In the genomic region with DNA sequence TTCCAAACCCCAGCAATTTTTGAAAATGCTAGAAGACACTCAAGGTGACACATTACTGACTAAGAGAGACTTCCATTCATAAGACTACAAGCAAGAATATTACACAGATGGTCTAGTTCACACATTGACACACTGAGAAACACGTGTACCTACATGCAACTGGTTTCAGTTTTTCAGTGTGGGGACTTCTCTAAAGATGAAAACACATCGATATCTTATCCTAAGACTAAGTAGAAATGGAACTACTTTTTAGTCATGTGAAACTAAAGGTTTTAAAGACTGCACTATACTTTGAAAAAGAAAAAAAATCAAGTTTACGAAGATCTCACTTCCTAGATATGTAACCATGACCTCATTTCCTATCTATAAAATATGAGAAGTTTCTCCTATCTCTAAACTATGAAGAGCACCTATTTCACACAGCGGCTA, we compare ENCODE assay signal across 8 cellular contexts. TPM values are rescaled to one million over a fixed set of nuclear protein-coding genes. Genes with fewer than 3 reads are reported as not detected.
DNase-seq lines count a peak whose midpoint lies in the region; ATAC-seq, FAIRE-seq and TF ChIP-seq lines count a peak whose summit lies in the region.
"Not testable (repeated sequence)": the region's sequence is repeated elsewhere in the genome, so short reads cannot be mapped to it uniquely, and the experiment has no call there.

No MANE protein-coding gene starts in this region.

- POLR2A ChIA-PET in activated CD8-positive, alpha-beta T cell treated with anti-CD3 and anti-CD28 coated beads for 36 hours (lab: Charles Lee), result not testable (repeated sequence)

- not testable (repeated sequence) for H3K27ac Mint-ChIP-seq in activated CD8-positive, alpha-beta T cell treated with anti-CD3 and anti-CD28 coated beads for 36 hours

- not testable (repeated sequence) for TF ChIP-seq CTCF in activated CD8-positive, alpha-beta T cell treated with anti-CD3 and anti-CD28 coated beads for 36 hours (IDR thresholded peaks at IDR 0.05); foreskin keratinocyte (conservative IDR thresholded peaks at IDR 0.05)

- not testable (repeated sequence) for H3K4me1 ChIP-seq in foreskin keratinocyte

- not testable (repeated sequence) for H3K4me1 Mint-ChIP-seq in activated CD8-positive, alpha-beta T cell treated with anti-CD3 and anti-CD28 coated beads for 36 hours (ENCODE audit: low read depth)

- not testable (repeated sequence) for TF ChIP-seq POLR2A in GM12891 (IDR thresholded peaks at IDR 0.05; ENCODE audit: low read depth, low read length)

- H3K27ac ChIP-seq in foreskin keratinocyte, result not testable (repeated sequence)

- H3K36me3 Mint-ChIP-seq in activated CD8-positive, alpha-beta T cell treated with anti-CD3 and anti-CD28 coated beads for 36 hours (ENCODE audit: low read depth), result not testable (repeated sequence)

- not testable (repeated sequence) for H3K4me3 Mint-ChIP-seq in activated CD8-positive, alpha-beta T cell treated with anti-CD3 and anti-CD28 coated beads for 36 hours

- H3K27me3 ChIP-seq in foreskin keratinocyte, result not testable (repeated sequence)

- peak; percentile 64 for ATAC-seq in GM18868 (IDR thresholded peaks at IDR 0.05; ENCODE audit: unreplicated experiment)
- ATAC-seq in GM19463 (IDR thresholded peaks at IDR 0.05; ENCODE audit: unreplicated experiment), result peak; percentile 55
- peak; percentile 69 for ATAC-seq in GM21786 (IDR thresholded peaks at IDR 0.05; ENCODE audit: unreplicated experiment)
- ATAC-seq in HG02973 (IDR thresholded peaks at IDR 0.05; ENCODE audit: unreplicated experiment), result peak; percentile 50
- peak; percentile 56 for ATAC-seq in HG03354 (IDR thresholded peaks at IDR 0.05; ENCODE audit: poor library complexity, severe bottlenecking, unreplicated experiment)
- ATAC-seq in activated CD8-positive, alpha-beta T cell treated with anti-CD3 and anti-CD28 coated beads for 36 hours, result peak; percentile 68
- peak; percentile 28 for ATAC-seq in foreskin keratinocyte

- intact Hi-C loops in activated CD8-positive, alpha-beta T cell treated with anti-CD3 and anti-CD28 coated beads for 36 hours (cut with micrococcal nuclease), result not testable (repeated sequence)

- peak; percentile 23 for FAIRE-seq in GM12891 (lab: Jason Lieb, UNC)

- CTCF ChIA-PET in activated CD8-positive, alpha-beta T cell treated with anti-CD3 and anti-CD28 coated beads for 36 hours (lab: Charles Lee), result not testable (repeated sequence)

- H3K9me3 Mint-ChIP-seq in activated CD8-positive, alpha-beta T cell treated with anti-CD3 and anti-CD28 coated beads for 36 hours, result not testable (repeated sequence)

- DNase-seq in GM12891 (ENCODE audit: insufficient read length, low spot score); activated CD8-positive, alpha-beta T cell treated with anti-CD3 and anti-CD28 coated beads for 36 hours; foreskin keratinocyte: not testable (repeated sequence)

- not testable (repeated sequence) for H3K27me3 Mint-ChIP-seq in activated CD8-positive, alpha-beta T cell treated with anti-CD3 and anti-CD28 coated beads for 36 hours

RNA-seq across cellular contexts. Expression of a gene that starts 34.1 kb away (rescaled TPM):
- polyA plus RNA-seq in GM12891 (2012; ENCODE audit: low read depth, missing spikeins), result 132 TPM
- 10 to 100 TPM; 84.6 to 86.9 TPM for total RNA-seq in activated CD8-positive, alpha-beta T cell treated with anti-CD3 and anti-CD28 coated beads for 36 hours
- total RNA-seq in foreskin keratinocyte, result 26.5 and 36.5 TPM in 2 replicates
- polyA plus RNA-seq in foreskin keratinocyte, result 6.1 and 7.1 TPM in 2 replicates
